ENCODE assay signal across 1 cellular context in the genomic region with DNA sequence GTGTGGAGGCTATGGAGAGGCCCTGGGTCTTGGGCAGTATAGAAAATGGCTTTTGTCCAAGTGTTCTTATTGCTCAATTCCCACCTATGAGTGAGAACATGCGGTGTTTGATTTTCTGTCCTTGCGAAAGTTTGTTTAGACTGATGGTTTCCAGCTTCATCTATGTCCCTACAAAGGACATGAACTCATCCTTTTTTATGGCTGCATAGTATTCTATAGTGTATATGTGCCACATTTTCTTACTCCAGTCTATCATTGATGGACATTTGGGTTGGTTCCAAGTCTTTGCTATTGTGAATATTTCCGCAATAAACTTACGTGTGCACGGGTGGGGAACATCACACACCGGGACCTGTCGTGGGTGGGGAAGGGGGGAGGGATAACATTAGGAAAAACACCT.
A peak's percentile ranks its signal among the peaks of the same experiment; 100 is the strongest.
TF ChIP-seq lines count a peak whose summit lies in the region.

No MANE protein-coding gene starts in this region.

TF ChIP-seq in HEK293T, 16 proteins besides CTCF, POLR2A, EP300 and RAD21:
- TF ChIP-seq L3MBTL2 (conservative IDR thresholded peaks at IDR 0.05) = 0 out of 2 replicates have a peak, but pooled peaks have one; percentile 14
TF ChIP-seq in HEK293T: peak in this region for 1; not testable (repeated sequence) for 15.
